11 cellular contexts compared by ENCODE assay signal in genomic region chr12:47393403-47393790, GRCh38.
DNase-seq lines count a peak whose midpoint lies in the region; ATAC-seq and TF ChIP-seq lines count a peak whose summit lies in the region.
"Had no signal": no experiment of that assay in that cellular context is flagged by ENCODE, and none has a peak within 500 bp of the region (broad histone marks: within the 10 kb centered on the region; RNA-seq: fewer than 3 reads in every experiment).

No MANE protein-coding gene starts in this region.

- TF ChIP-seq CTCF in SU-DHL-6 (IDR thresholded peaks at IDR 0.05; ENCODE audit: insufficient read depth, low read length, poor library complexity, severe bottlenecking) (no peak), spleen (IDR thresholded peaks at IDR 0.05 in 8 of 11, conservative IDR thresholded peaks at IDR 0.05 in 3 of 11) (no peak)

- intact Hi-C loops in activated CD4-positive, alpha-beta T cell treated with anti-CD3 and anti-CD28 coated beads, Interleukin-2, amount 10 ng/mL, durations not matched to agents 24 days and 14 days (cut with micrococcal nuclease): loop anchor here (5.0 to 10.0 kb wide), 4 partner anchors 314 to 1126 kb away; partner anchors contain the start of genes HDAC7, RPAP3, SLC38A1 and SLC38A2
- intact Hi-C loops in spleen (cut with DNase I; ENCODE audit: low total_unique reads): no loop called here

- peak overlapping the region; percentile 49 for H3K9ac ChIP-seq in SU-DHL-6 (ENCODE audit: low read length)

- peaks cover 11 to 50% (median 38%) of the 10 kb centered on the region in 6 donors for H3K4me1 ChIP-seq in spleen
- H3K4me1 ChIP-seq: colonic mucosa had no signal

- H3K4me2 ChIP-seq in SU-DHL-6 (ENCODE audit: low read depth, low read length, poor library complexity, severe bottlenecking): peak overlapping the region; percentile 88

- no peaks in the 10 kb centered on the region; the same call in 1 of the 2 replicates for H3K9me3 ChIP-seq in SU-DHL-6 (ENCODE audit: insufficient read depth, low read length)
- H3K9me3 ChIP-seq in spleen: peaks cover 0 to 18% (median 13%) of the 10 kb centered on the region in 8 donors
- H3K9me3 ChIP-seq: colonic mucosa had no signal

- H3K36me3 Mint-ChIP-seq in activated CD4-positive, alpha-beta T cell treated with anti-CD3 and anti-CD28 coated beads, Interleukin-2, amount 10 ng/mL, durations not matched to agents 24 days and 14 days (ENCODE audit: low read depth): peaks cover 42% of the 10 kb centered on the region

- no peak for ATAC-seq in GM21423 (IDR thresholded peaks at IDR 0.05; ENCODE audit: unreplicated experiment)

- H3K27me3 ChIP-seq in SU-DHL-6 (ENCODE audit: low read length) (no peaks in the 10 kb centered on the region), spleen (replicated peaks in 1 of 7) (no peaks in the 10 kb centered on the region)
- H3K27me3 ChIP-seq: colonic mucosa, Peyer's patch had no signal

- H3K4me1 Mint-ChIP-seq in activated CD4-positive, alpha-beta T cell treated with anti-CD3 and anti-CD28 coated beads, Interleukin-2, amount 10 ng/mL, durations not matched to agents 24 days and 14 days: peaks cover 84% of the 10 kb centered on the region
- H3K4me1 Mint-ChIP-seq: neural crest cell had no signal

- peak overlapping the region; percentile 99 for H3K27ac Mint-ChIP-seq in activated CD4-positive, alpha-beta T cell treated with anti-CD3 and anti-CD28 coated beads, Interleukin-2, amount 10 ng/mL, durations not matched to agents 24 days and 14 days

- 45 to 51% (median 47%) methylated on average over 4 of the region's 4 CpGs for WGBS in spleen, 5 donors

- no peaks in the 10 kb centered on the region for H3K27me3 Mint-ChIP-seq in activated CD4-positive, alpha-beta T cell treated with anti-CD3 and anti-CD28 coated beads, Interleukin-2, amount 10 ng/mL, durations not matched to agents 24 days and 14 days

- H3F3A ChIP-seq in SU-DHL-6 (ENCODE audit: insufficient read depth): peaks cover 45% of the 10 kb centered on the region

- H3K9me2 ChIP-seq in SU-DHL-6 (replicated peaks; ENCODE audit: insufficient read depth, low read length): no peaks in the 10 kb centered on the region

- H3K36me3 ChIP-seq in SU-DHL-6 (ENCODE audit: low read length) (no peaks in the 10 kb centered on the region), spleen (no peaks in the 10 kb centered on the region)
- H3K36me3 ChIP-seq: colonic mucosa, Peyer's patch had no signal

- H4K20me1 ChIP-seq in SU-DHL-6 (ENCODE audit: low read depth, low read length): no peaks in the 10 kb centered on the region

- H3K79me2 ChIP-seq in SU-DHL-6 (ENCODE audit: insufficient read depth, low read length): no peaks in the 10 kb centered on the region

- peak overlapping the region; percentile 72 for H3K4me3 Mint-ChIP-seq in activated CD4-positive, alpha-beta T cell treated with anti-CD3 and anti-CD28 coated beads, Interleukin-2, amount 10 ng/mL, durations not matched to agents 24 days and 14 days
- H3K4me3 Mint-ChIP-seq: neural crest cell had no signal

- peaks cover 9% of the 10 kb centered on the region for H3K9me3 Mint-ChIP-seq in activated CD4-positive, alpha-beta T cell treated with anti-CD3 and anti-CD28 coated beads, Interleukin-2, amount 10 ng/mL, durations not matched to agents 24 days and 14 days

- peak overlapping the region; percentile 97 for H3K27ac ChIP-seq in SU-DHL-6 (ENCODE audit: low read depth, low read length)
- H3K27ac ChIP-seq in spleen: peak overlapping the region in 6 of 8 donors; percentile 24 to 67 (median 39)
- H3K27ac ChIP-seq: colonic mucosa had no signal

- no peak for TF ChIP-seq POLR2A in spleen (IDR thresholded peaks at IDR 0.05)

- DNase-seq in activated CD4-positive, alpha-beta T cell treated with anti-CD3 and anti-CD28 coated beads, Interleukin-2, amount 10 ng/mL, durations not matched to agents 24 days and 14 days: peak; percentile 54
- no peak for DNase-seq in activated CD4-positive, alpha-beta T cell treated with anti-CD3 and anti-CD28 coated beads for 1 hour
- peak; percentile 0 for DNase-seq in ecto neural progenitor cell (ENCODE audit: low spot score)
- DNase-seq in spleen: no peak
- no peak for DNase-seq in activated gamma-delta T cell treated with Interleukin-2 at 50 U/mL for 16 hours
- no peak for DNase-seq in NCI-H446 treated with DMSO at 0.1 percent for 48 hours (lab: John Stamatoyannopoulos, UW)

- peak overlapping the region; percentile 30 for H3K4me3 ChIP-seq in SU-DHL-6 (ENCODE audit: insufficient read depth, low read length, poor library complexity, severe bottlenecking)
- peak overlapping the region in 1 of 8 donors; percentile 7 for H3K4me3 ChIP-seq in spleen
- H3K4me3 ChIP-seq: colonic mucosa, Peyer's patch had no signal

- H2AFZ ChIP-seq in SU-DHL-6 (ENCODE audit: low read depth, low read length, severe bottlenecking): peak overlapping the region; percentile 63

Comparison
In these comparisons a context has a peak if more than half of its experiments do, and no peak if none do; other contexts are left out.
1. DNase-seq: peak in activated CD4-positive, alpha-beta T cell treated with anti-CD3 and anti-CD28 coated beads, Interleukin-2, amount 10 ng/mL, durations not matched to agents 24 days and 14 days (single experiment) and ecto neural progenitor cell (single experiment); none in activated CD4-positive, alpha-beta T cell treated with anti-CD3 and anti-CD28 coated beads for 1 hour (single experiment), spleen (single experiment), activated gamma-delta T cell treated with Interleukin-2 at 50 U/mL for 16 hours (single experiment) and NCI-H446 treated with DMSO at 0.1 percent for 48 hours (single experiment).